In the genomic region with DNA sequence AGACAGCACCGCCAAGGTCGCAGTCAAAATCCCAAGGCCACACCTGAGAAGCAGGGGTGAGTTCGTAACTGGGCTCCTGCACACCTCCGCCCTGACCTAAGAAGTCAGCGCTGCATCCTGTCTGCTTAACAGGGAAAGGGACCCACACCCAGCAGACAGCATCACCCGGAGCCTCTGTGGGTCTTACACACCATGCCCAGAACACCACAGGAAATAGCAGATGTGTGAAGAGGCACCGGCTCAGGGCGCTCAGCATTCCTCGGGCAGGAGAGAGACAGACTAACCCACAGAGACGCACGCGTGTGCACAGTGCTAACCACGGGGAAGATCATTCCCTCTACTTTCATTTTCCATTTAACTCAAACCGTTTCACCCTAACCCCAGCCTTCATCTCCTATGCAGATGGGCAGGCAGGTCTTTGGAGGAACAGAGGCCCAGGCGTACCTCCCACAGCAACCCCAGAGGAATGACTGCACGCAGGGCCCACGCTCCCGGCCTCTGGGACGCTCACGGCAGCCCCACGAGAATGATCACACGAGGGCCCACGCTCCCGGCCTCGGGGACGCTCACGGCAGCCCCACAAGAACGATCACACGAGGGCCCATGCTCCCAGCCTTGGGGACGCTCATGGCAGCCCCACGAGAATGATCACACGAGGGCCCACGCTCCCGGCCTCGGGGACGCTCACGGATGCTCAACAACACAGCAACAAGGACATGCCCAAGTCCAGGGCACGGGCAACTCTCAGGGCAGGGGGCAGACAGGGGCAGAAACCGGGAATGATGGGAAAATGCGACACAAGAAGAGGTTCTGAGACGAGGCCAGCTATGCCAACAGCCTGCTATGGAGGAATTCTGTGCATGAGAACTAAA, we compare ENCODE assay signal across 10 cellular contexts. TPM values are rescaled to one million over a fixed set of nuclear protein-coding genes. Genes with fewer than 3 reads are reported as not detected.
A peak's percentile ranks its signal among the peaks of the same experiment; 100 is the strongest.
DNase-seq lines count a peak whose midpoint lies in the region; ATAC-seq and TF ChIP-seq lines count a peak whose summit lies in the region.
"Had no signal": no experiment of that assay in that cellular context is flagged by ENCODE, and none has a peak within 500 bp of the region (broad histone marks: within the 10 kb centered on the region; RNA-seq: fewer than 3 reads in every experiment).

No MANE protein-coding gene starts in this region.

- intact Hi-C loops in breast epithelium (cut with DNase I; ENCODE audit: low total_unique reads), result loop anchor here (2.0 kb wide), 1 partner anchor 44 kb away; no protein-coding TSS in a partner anchor
- intact Hi-C loops in mammary epithelial cell (cut with micrococcal nuclease), result no loop called here

- H3K27me3 ChIP-seq in breast epithelium (no peaks in the 10 kb centered on the region), mammary epithelial cell (ENCODE audit: insufficient read depth, low read length) (no peaks in the 10 kb centered on the region), neuronal stem cell (ENCODE audit: control insufficient read depth in 3 of 3, insufficient read depth in 3 of 3, low read depth in 1 of 3, low read length in 3 of 3) (no peaks in the 10 kb centered on the region), upper lobe of left lung (no peaks in the 10 kb centered on the region), Karpas-422 (ENCODE audit: low read length) (no peaks in the 10 kb centered on the region)
- H3K27me3 ChIP-seq: gastroesophageal sphincter had no signal

- peaks cover 0 to 12% of the 10 kb centered on the region in 2 donors for H3K36me3 Mint-ChIP-seq in activated naive CD4-positive, alpha-beta T cell treated with anti-CD3 and anti-CD28 coated beads, Interleukin-2, amount 50 U/mL, for 72 hours

- no peak overlapping the region for H2BK15ac ChIP-seq in neuronal stem cell (ENCODE audit: low read length)

- TF ChIP-seq CTCF in breast epithelium (IDR thresholded peaks at IDR 0.05) (no peak), mammary epithelial cell (conservative IDR thresholded peaks at IDR 0.05 in 1 of 2, IDR thresholded peaks at IDR 0.05 in 1 of 2; ENCODE audit: extremely low read depth in 1 of 2, insufficient read depth in 1 of 2, low read depth in 1 of 2, low read length in 2 of 2) (no peak), upper lobe of left lung (IDR thresholded peaks at IDR 0.05) (no peak)

- no peak overlapping the region for H2BK12ac ChIP-seq in neuronal stem cell (ENCODE audit: low read length)

- no peak overlapping the region for H3K18ac ChIP-seq in neuronal stem cell (ENCODE audit: low read length)

- H2AK5ac ChIP-seq in neuronal stem cell (ENCODE audit: low read depth, low read length), result no peak overlapping the region

- H3K36me3 ChIP-seq in breast epithelium (peaks cover 12% of the 10 kb centered on the region), mammary epithelial cell (ENCODE audit: insufficient read depth, low read length) (peaks cover 13% of the 10 kb centered on the region), neuronal stem cell (replicated peaks in 1 of 2; ENCODE audit: control insufficient read depth in 2 of 2, insufficient read depth in 2 of 2, low read length in 2 of 2) (peaks cover 60 to 77% of the 10 kb centered on the region in 2 donors), upper lobe of left lung (peaks cover 28 to 77% (median 64%) of the 10 kb centered on the region in 4 donors), Karpas-422 (ENCODE audit: insufficient read depth, low read length) (peaks cover 21% of the 10 kb centered on the region)

- DNase-seq in breast epithelium (ENCODE audit: low spot score in 2 of 2) (peak; percentile 16 to 46), mammary epithelial cell (no peak), neuronal stem cell (ENCODE audit: low spot score) (no peak), upper lobe of left lung (no peak), superior temporal gyrus (ENCODE audit: extremely low spot score) (no peak), SHP77 treated with DMSO at 0.1 percent for 48 hours (lab: John Stamatoyannopoulos, UW) (no peak), Karpas-422 (no peak)
- no peak for DNase-seq in activated naive CD4-positive, alpha-beta T cell treated with anti-CD3 and anti-CD28 coated beads, Interleukin-2, amount 50 U/mL, for 72 hours (ENCODE audit: low spot score in 2 of 2)

- no peak overlapping the region for H3K23ac ChIP-seq in neuronal stem cell (ENCODE audit: low read depth, low read length, poor library complexity)

- in situ Hi-C loops in mammary epithelial cell (cut with MboI; ENCODE audit: low sequenced_read_pairs in 2 of 2), result no loop called here

- no peak for TF ChIP-seq EP300 in upper lobe of left lung (IDR thresholded peaks at IDR 0.05)

- H2BK5ac ChIP-seq in neuronal stem cell (ENCODE audit: low read length), result no peak overlapping the region

- peak overlapping the region in 1 of 2 donors; percentile 72 for H3K27ac Mint-ChIP-seq in activated naive CD4-positive, alpha-beta T cell treated with anti-CD3 and anti-CD28 coated beads, Interleukin-2, amount 50 U/mL, for 72 hours
- H3K27ac Mint-ChIP-seq: nephron had no signal

- no peak overlapping the region for H3K27ac ChIP-seq in breast epithelium
- H3K27ac ChIP-seq in mammary epithelial cell (ENCODE audit: insufficient read depth, low read depth, low read length), result no peak overlapping the region
- H3K27ac ChIP-seq in neuronal stem cell (replicated peaks; ENCODE audit: low read length), result no peak overlapping the region
- no peak overlapping the region for H3K27ac ChIP-seq in upper lobe of left lung
- H3K27ac ChIP-seq in Karpas-422 (ENCODE audit: low read length), result no peak overlapping the region
- H3K27ac ChIP-seq: gastroesophageal sphincter had no signal

- H4K91ac ChIP-seq in neuronal stem cell (ENCODE audit: low read depth, low read length, poor library complexity), result no peak overlapping the region

- H3K4me2 ChIP-seq in mammary epithelial cell (ENCODE audit: insufficient read depth, low read depth, low read length) (no peak overlapping the region), neuronal stem cell (ENCODE audit: insufficient read depth, low read length, poor library complexity, severe bottlenecking) (no peak overlapping the region), Karpas-422 (ENCODE audit: low read depth, low read length, poor library complexity, severe bottlenecking) (no peak overlapping the region)

- ATAC-seq in activated naive CD4-positive, alpha-beta T cell treated with anti-CD3 and anti-CD28 coated beads, Interleukin-2, amount 50 U/mL, for 72 hours, result peak; percentile 93 to 96
- ATAC-seq in upper lobe of left lung (ENCODE audit: low FRiP score in 2 of 2), result peak; percentile 26 to 58
- ATAC-seq: gastroesophageal sphincter had no signal

- peak overlapping the region; percentile 56 for H3K14ac ChIP-seq in neuronal stem cell (ENCODE audit: low read length)

- H4K8ac ChIP-seq in neuronal stem cell (ENCODE audit: low read depth, low read length), result no peak overlapping the region

- peaks cover 18% of the 10 kb centered on the region for H3K79me1 ChIP-seq in neuronal stem cell (ENCODE audit: low read depth, low read length)

- H2BK120ac ChIP-seq in neuronal stem cell (ENCODE audit: low read depth, low read length), result no peak overlapping the region

- TF ChIP-seq POLR2A in breast epithelium (IDR thresholded peaks at IDR 0.05) (no peak), upper lobe of left lung (IDR thresholded peaks at IDR 0.05) (no peak)

- H3K4me1 ChIP-seq in breast epithelium, result no peaks in the 10 kb centered on the region
- no peaks in the 10 kb centered on the region for H3K4me1 ChIP-seq in mammary epithelial cell (ENCODE audit: insufficient read depth, low read length)
- H3K4me1 ChIP-seq in neuronal stem cell (ENCODE audit: control insufficient read depth in 2 of 2, insufficient read depth in 1 of 2, low read depth in 1 of 2, low read length in 2 of 2), result no peaks in the 10 kb centered on the region
- H3K4me1 ChIP-seq in upper lobe of left lung, result no peaks in the 10 kb centered on the region
- H3K4me1 ChIP-seq in Karpas-422 (ENCODE audit: low read length), result no peaks in the 10 kb centered on the region
- H3K4me1 ChIP-seq: gastroesophageal sphincter had no signal

- H3K9me3 ChIP-seq in breast epithelium, result peaks cover 0 to 7% of the 10 kb centered on the region in 2 donors
- H3K9me3 ChIP-seq in mammary epithelial cell (replicated peaks; ENCODE audit: insufficient read depth, low read length), result no peaks in the 10 kb centered on the region
- H3K9me3 ChIP-seq in neuronal stem cell (replicated peaks in 1 of 2; ENCODE audit: control insufficient read depth in 2 of 2, insufficient read depth in 1 of 2, low read depth in 1 of 2, low read length in 2 of 2), result peaks cover 14 to 22% of the 10 kb centered on the region in 2 donors
- peaks cover 0 to 5% (median 2%) of the 10 kb centered on the region in 4 donors for H3K9me3 ChIP-seq in upper lobe of left lung
- peaks cover 15% of the 10 kb centered on the region for H3K9me3 ChIP-seq in Karpas-422 (ENCODE audit: low read length)

- no peak overlapping the region for H3K4ac ChIP-seq in neuronal stem cell (ENCODE audit: low read length)

- no peak overlapping the region for H3K9ac ChIP-seq in mammary epithelial cell (ENCODE audit: insufficient read depth, low read length)
- no peak overlapping the region for H3K9ac ChIP-seq in neuronal stem cell (ENCODE audit: low read depth, low read length, poor library complexity)
- H3K9ac ChIP-seq in Karpas-422 (ENCODE audit: low read length), result no peak overlapping the region

- dilution Hi-C loops in mammary epithelial cell (cut with HindIII; ENCODE audit: low sequenced_read_pairs), result no loop called here

- H3K9me3 Mint-ChIP-seq in activated naive CD4-positive, alpha-beta T cell treated with anti-CD3 and anti-CD28 coated beads, Interleukin-2, amount 50 U/mL, for 72 hours, result peaks cover 6 to 9% of the 10 kb centered on the region in 2 donors
- H3K9me3 Mint-ChIP-seq: nephron had no signal

- H3K79me2 ChIP-seq in mammary epithelial cell (ENCODE audit: insufficient read depth, low read length), result peaks cover 4% of the 10 kb centered on the region
- 0 out of 2 replicates have a peak, but pooled peaks cover 3% of the 10 kb centered on the region for H3K79me2 ChIP-seq in Karpas-422 (ENCODE audit: low read length)

- H2AFZ ChIP-seq in mammary epithelial cell (ENCODE audit: low read depth, low read length), result no peak overlapping the region
- no peak overlapping the region for H2AFZ ChIP-seq in neuronal stem cell (ENCODE audit: low read length)
- H2AFZ ChIP-seq in Karpas-422 (ENCODE audit: low read length), result no peak overlapping the region

- H4K20me1 ChIP-seq in mammary epithelial cell (ENCODE audit: insufficient read depth, low read length) (peaks cover 2% of the 10 kb centered on the region), Karpas-422 (ENCODE audit: insufficient read depth, low read depth, low read length) (no peaks in the 10 kb centered on the region)

- CTCF ChIA-PET in mammary epithelial cell (lab: Charles Lee; ENCODE audit: low non-redundant PET), result no interaction called here

- WGBS in mammary epithelial cell (ENCODE audit: low coverage, missing lambda C conversion rate), result 98% methylated on average over 23 of the region's 41 CpGs
- WGBS in neuronal stem cell (ENCODE audit: extremely low coverage in 2 of 2, insufficient read length in 2 of 2, insufficient replicate concordance in 1 of 2), 2 donors, result 100% methylated on average over 1 of the region's 41 CpGs; no CpG with 5 or more reads in 1 of the 2 donors
- 83 to 86% methylated on average over 20 to 41 of the region's 41 CpGs for WGBS in upper lobe of left lung, 2 donors

- no peak overlapping the region for H3K4me3 ChIP-seq in breast epithelium
- no peak overlapping the region for H3K4me3 ChIP-seq in mammary epithelial cell (replicated peaks in 1 of 3; ENCODE audit: insufficient read depth in 1 of 3, low read depth in 2 of 3, low read length in 3 of 3)
- no peak overlapping the region for H3K4me3 ChIP-seq in neuronal stem cell (ENCODE audit: low read length in 2 of 2)
- H3K4me3 ChIP-seq in upper lobe of left lung, result no peak overlapping the region
- no peak overlapping the region for H3K4me3 ChIP-seq in Karpas-422 (ENCODE audit: low read length)
- H3K4me3 ChIP-seq: gastroesophageal sphincter had no signal

- no peaks in the 10 kb centered on the region for H3K9me2 ChIP-seq in Karpas-422 (replicated peaks; ENCODE audit: insufficient read depth, low read length)

- no TSS peak for BruUV-seq in mammary epithelial cell (replicated peaks; lab: Mats Ljungman, UMichigan)

RNA-seq across cellular contexts. Expression of gene POFUT2, which starts 20.9 kb away (rescaled TPM):
- total RNA-seq in breast epithelium, result 10 to 100 TPM; 20.0 to 22.9 (median 22.1) TPM
- 10 to 100 TPM; 19.3 to 25.0 TPM for total RNA-seq in mammary epithelial cell
- polyA plus RNA-seq in mammary epithelial cell, result 14.1 TPM
- 9.7 TPM for polyA minus RNA-seq in mammary epithelial cell
- 10 to 100 TPM; 11.3 to 16.0 TPM for total RNA-seq in activated naive CD4-positive, alpha-beta T cell treated with anti-CD3 and anti-CD28 coated beads, Interleukin-2, amount 50 U/mL, for 72 hours
- polyA plus RNA-seq in neuronal stem cell (2013, experiment 1 of 2), result 33.3 TPM
- polyA plus RNA-seq in neuronal stem cell (2013, experiment 2 of 2), result 32.4 TPM
- total RNA-seq in upper lobe of left lung, result 10 to 100 TPM; 19.9 to 89.1 (median 32.5) TPM
- total RNA-seq in Karpas-422 (2014; rRNA removed; shearing (Covaris generic); ENCODE audit: low replicate concordance), result 10.5 and 18.0 TPM in 2 replicates

Comparison
In these comparisons a context has a peak if more than half of its experiments do, and no peak if none do; other contexts are left out.
1. DNase-seq: peak in breast epithelium (2 of 2); none in mammary epithelial cell (single experiment), activated naive CD4-positive, alpha-beta T cell treated with anti-CD3 and anti-CD28 coated beads, Interleukin-2, amount 50 U/mL, for 72 hours (0 of 2), neuronal stem cell (single experiment), upper lobe of left lung (0 of 2), superior temporal gyrus (single experiment), SHP77 treated with DMSO at 0.1 percent for 48 hours (single experiment) and Karpas-422 (single experiment).